ENCODE assay signal across 2 cellular contexts in the genomic region with DNA sequence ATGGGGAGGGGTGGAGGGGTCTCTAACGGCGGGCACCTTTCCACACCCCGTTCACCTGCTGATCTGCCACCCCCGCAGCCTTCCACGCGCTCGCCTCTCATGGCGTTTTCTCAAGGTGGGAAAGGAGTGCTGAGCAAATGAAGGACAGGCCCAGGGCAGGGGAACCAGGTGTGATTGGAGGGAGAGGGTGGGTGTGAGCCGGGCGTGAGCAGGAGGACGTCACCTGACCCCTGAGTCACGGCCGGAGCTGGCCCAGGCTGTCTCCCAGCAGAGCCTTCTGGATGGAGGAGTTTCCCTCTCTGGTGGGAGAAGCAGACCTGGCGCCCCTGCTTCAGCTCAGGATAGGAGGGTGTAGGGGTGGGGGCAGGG.
A peak's percentile ranks its signal among the peaks of the same experiment; 100 is the strongest.
TF ChIP-seq lines count a peak whose summit lies in the region.

No MANE protein-coding gene starts in this region.

TF ChIP-seq in HCT116, 20 proteins besides CTCF, POLR2A, EP300 and RAD21:
- TF ChIP-seq, protein P1, sequence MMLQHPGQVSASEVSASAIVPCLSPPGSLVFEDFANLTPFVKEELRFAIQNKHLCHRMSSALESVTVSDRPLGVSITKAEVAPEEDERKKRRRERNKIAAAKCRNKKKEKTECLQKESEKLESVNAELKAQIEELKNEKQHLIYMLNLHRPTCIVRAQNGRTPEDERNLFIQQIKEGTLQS (IDR thresholded peaks at IDR 0.05): no peak
- TF ChIP-seq CBX3 (IDR thresholded peaks at IDR 0.05; ENCODE audit: low read depth) (no peak), ELF1 (IDR thresholded peaks at IDR 0.05; ENCODE audit: borderline replicate concordance, low read depth) (no peak), ZNF274 (IDR thresholded peaks at IDR 0.05; ENCODE audit: low read depth, low read length) (no peak), ZBTB33 (IDR thresholded peaks at IDR 0.05; ENCODE audit: extremely low read depth, insufficient replicate concordance, low read length) (no peak), POLR2AphosphoS5 (IDR thresholded peaks at IDR 0.05; ENCODE audit: low read depth, low read length) (no peak), EZH2 (IDR thresholded peaks at IDR 0.05) (no peak), CEBPB (IDR thresholded peaks at IDR 0.05; ENCODE audit: low read depth) (no peak), YY1 (IDR thresholded peaks at IDR 0.05; ENCODE audit: extremely low read depth, insufficient replicate concordance, low read depth, low read length) (no peak)
- TF ChIP-seq, protein P2, sequence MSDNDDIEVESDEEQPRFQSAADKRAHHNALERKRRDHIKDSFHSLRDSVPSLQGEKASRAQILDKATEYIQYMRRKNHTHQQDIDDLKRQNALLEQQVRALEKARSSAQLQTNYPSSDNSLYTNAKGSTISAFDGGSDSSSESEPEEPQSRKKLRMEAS (IDR thresholded peaks at IDR 0.05): no peak

TF ChIP-seq in K562, 482 proteins besides CTCF, POLR2A, EP300 and RAD21:
- TF ChIP-seq TARDBP (IDR thresholded peaks at IDR 0.05) (no peak), YY1 (IDR thresholded peaks at IDR 0.05; ENCODE audit: borderline replicate concordance in 1 of 3, control insufficient read depth in 1 of 3, extremely low read depth in 1 of 3, insufficient read depth in 3 of 3, insufficient read length in 1 of 3, insufficient replicate concordance in 2 of 3, low read depth in 1 of 3, low read length in 2 of 3) (no peak), RFX1 (IDR thresholded peaks at IDR 0.05) (no peak), KLF6 (CRISPR knock-in tag; IDR thresholded peaks at IDR 0.05; ENCODE audit: borderline replicate concordance) (no peak), HCFC1 (IDR thresholded peaks at IDR 0.05; ENCODE audit: low read depth, low read length) (no peak), ZNF224 (CRISPR knock-in tag; IDR thresholded peaks at IDR 0.05) (no peak), BRF1 (IDR thresholded peaks at IDR 0.05; ENCODE audit: borderline replicate concordance, extremely low read depth, insufficient read length) (no peak), POLR2G (IDR thresholded peaks at IDR 0.05; ENCODE audit: low read depth, low read length) (peak; percentile 5; the same call in 1 of the 2 replicates), BHLHE40 (IDR thresholded peaks at IDR 0.05; ENCODE audit: low read length) (peak; percentile 75), EGR1 (conservative IDR thresholded peaks at IDR 0.05) (peak; percentile 38), MAZ (CRISPR knock-in tag; conservative IDR thresholded peaks at IDR 0.05 in 1 of 2, IDR thresholded peaks at IDR 0.05 in 1 of 2) (no peak), LEF1 (IDR thresholded peaks at IDR 0.05) (no peak), CC2D1A (IDR thresholded peaks at IDR 0.05) (no peak), MITF (IDR thresholded peaks at IDR 0.05) (no peak)
- TF ChIP-seq, protein P3, sequence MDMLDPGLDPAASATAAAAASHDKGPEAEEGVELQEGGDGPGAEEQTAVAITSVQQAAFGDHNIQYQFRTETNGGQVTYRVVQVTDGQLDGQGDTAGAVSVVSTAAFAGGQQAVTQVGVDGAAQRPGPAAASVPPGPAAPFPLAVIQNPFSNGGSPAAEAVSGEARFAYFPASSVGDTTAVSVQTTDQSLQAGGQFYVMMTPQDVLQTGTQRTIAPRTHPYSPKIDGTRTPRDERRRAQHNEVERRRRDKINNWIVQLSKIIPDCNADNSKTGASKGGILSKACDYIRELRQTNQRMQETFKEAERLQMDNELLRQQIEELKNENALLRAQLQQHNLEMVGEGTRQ (CRISPR knock-in tag; IDR thresholded peaks at IDR 0.05): peak; percentile 16; the same call in 1 of the 2 replicates
- TF ChIP-seq, protein P1 (IDR thresholded peaks at IDR 0.05): 0 out of 2 replicates have a peak, but pooled peaks have one; percentile 10
- TF ChIP-seq, protein P1 (CRISPR knock-in tag; conservative IDR thresholded peaks at IDR 0.05): no peak
TF ChIP-seq in K562: peak in this region for 5.
